In the genomic region with DNA sequence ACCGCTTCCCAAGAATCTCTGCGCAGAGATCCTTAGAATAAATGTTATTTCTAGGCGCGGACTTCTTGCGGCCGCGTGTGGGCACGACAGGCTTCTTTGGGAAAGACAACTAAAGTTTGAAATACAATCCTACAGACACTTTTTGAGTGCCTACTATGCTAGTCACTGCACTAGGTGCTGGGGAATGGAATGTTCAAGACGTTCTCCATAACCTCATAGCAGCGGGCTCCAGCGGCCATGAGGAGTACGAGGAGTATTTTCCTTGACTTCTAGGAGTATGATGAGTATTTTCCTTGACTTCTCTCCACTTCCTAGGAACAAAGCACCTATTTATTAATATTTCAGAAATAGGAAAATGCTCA, we compare ENCODE assay signal across 8 cellular contexts. TPM values are rescaled to one million over a fixed set of nuclear protein-coding genes. Genes with fewer than 3 reads are reported as not detected.
DNase-seq lines count a peak whose midpoint lies in the region; ATAC-seq and TF ChIP-seq lines count a peak whose summit lies in the region.

No MANE protein-coding gene starts in this region.

- TF ChIP-seq POLR2A in GM18505 (IDR thresholded peaks at IDR 0.05; ENCODE audit: borderline replicate concordance, extremely low read depth, insufficient read depth, insufficient read length): no peak

- ATAC-seq in GM18505 (IDR thresholded peaks at IDR 0.05; ENCODE audit: unreplicated experiment) (peak; percentile 2), HG02798 (IDR thresholded peaks at IDR 0.05; ENCODE audit: poor library complexity, unreplicated experiment) (peak; percentile 1)

- H3K27me3 ChIP-seq in ascending aorta: no peaks in the 10 kb centered on the region

- peaks cover 25% of the 10 kb centered on the region for H3K4me1 Mint-ChIP-seq in neural crest cell

- intact Hi-C loops in ascending aorta (cut with DNase I): loop anchor here (1.0 to 5.0 kb wide), 5 partner anchors 37 to 282 kb away; a partner anchor contains a TSS

- H3K4me1 ChIP-seq in ascending aorta: peaks cover 0 to 6% of the 10 kb centered on the region in 2 donors

- H3K36me3 Mint-ChIP-seq in neural crest cell (ENCODE audit: low read depth): peaks cover 6% of the 10 kb centered on the region

- H3K4me3 Mint-ChIP-seq in neural crest cell: peak overlapping the region; percentile 98

- no peaks in the 10 kb centered on the region for H3K9me3 ChIP-seq in ascending aorta

- H3K27ac Mint-ChIP-seq in neural crest cell (ENCODE audit: unreplicated experiment): no peak overlapping the region

- H3K27ac ChIP-seq in ascending aorta: peak overlapping the region in 1 of 2 donors; percentile 6

- TF ChIP-seq CTCF in ascending aorta (IDR thresholded peaks at IDR 0.05): peak; percentile 14 to 34 (median 26)
- TF ChIP-seq CTCF in neural crest cell (conservative IDR thresholded peaks at IDR 0.05): peak; percentile 42

- H3K36me3 ChIP-seq in ascending aorta: peaks cover 7% of the 10 kb centered on the region in 2 donors

- DNase-seq in ascending aorta (ENCODE audit: low spot score in 2 of 2) (no peak), neural crest cell (ENCODE audit: low read depth, low spot score) (no peak), cerebellar nuclear complex (lab: John Stamatoyannopoulos, UW) (no peak), occipital lobe (lab: John Stamatoyannopoulos, UW) (no peak), NCI-H1092 (lab: John Stamatoyannopoulos, UW) (no peak)
- DNase-seq in activated effector memory CD4-positive, alpha-beta T cell treated with anti-CD3 and anti-CD28 coated beads, Interleukin-2, amount 50 U/mL, for 16 hours: no peak

- H3K4me3 ChIP-seq in ascending aorta: no peak overlapping the region

- no peaks in the 10 kb centered on the region for H3K9me3 Mint-ChIP-seq in neural crest cell

- peaks cover 14% of the 10 kb centered on the region for H3K27me3 Mint-ChIP-seq in neural crest cell (ENCODE audit: low read depth)

RNA-seq across cellular contexts. Expression of a gene that starts 0.6 kb away (rescaled TPM):
- 43.4 TPM for total RNA-seq in ascending aorta
- total RNA-seq in neural crest cell: 27.8 and 31.6 TPM in 2 replicates
- 43.0 TPM for total RNA-seq in occipital lobe
